Comparison of ENCODE assay signal across 16 cellular contexts in the genomic region with DNA sequence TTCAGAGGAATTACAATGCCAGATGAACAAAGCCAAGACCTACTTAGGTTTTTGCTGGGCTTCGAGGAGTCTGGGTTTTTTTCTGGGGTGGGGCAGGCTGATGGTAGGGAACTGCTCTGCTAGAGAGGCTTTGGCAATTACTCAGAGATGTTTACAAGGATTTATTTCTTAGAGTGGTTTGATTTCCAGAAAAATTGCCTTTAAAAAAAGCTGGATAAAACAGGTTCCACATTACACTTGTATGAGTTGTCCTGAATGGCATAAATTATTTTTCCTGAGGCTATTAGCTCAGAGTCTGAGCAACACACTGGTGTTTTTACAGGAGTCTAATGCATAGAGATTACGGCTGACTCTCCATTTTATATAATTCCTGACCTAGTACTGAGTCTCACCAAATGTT.
DNase-seq lines count a peak whose midpoint lies in the region; ATAC-seq and TF ChIP-seq lines count a peak whose summit lies in the region.
"Had no signal": no experiment of that assay in that cellular context is flagged by ENCODE, and none has a peak within 500 bp of the region (broad histone marks: within the 10 kb centered on the region; RNA-seq: fewer than 3 reads in every experiment).

No MANE protein-coding gene starts in this region.

- H3K9me2 ChIP-seq in PC-9 (ENCODE audit: insufficient read depth): no peaks in the 10 kb centered on the region

- peaks cover 43% of the 10 kb centered on the region for H3K4me1 ChIP-seq in PC-9 (replicated peaks; ENCODE audit: insufficient read depth)

- H3K4me3 Mint-ChIP-seq in stimulated activated effector memory CD8-positive, alpha-beta T cell treated with anti-CD3 and anti-CD28 coated beads, Interleukin-12 subunit alpha, Interleukin-12 subunit beta, amount 100 ng/mL, for 72 hours: no peak overlapping the region
- H3K4me3 Mint-ChIP-seq: activated T-cell treated with anti-CD3 and anti-CD28 coated beads, Interleukin-2, amount 50 U/mL, for 72 hours; naive thymus-derived CD8-positive, alpha-beta T cell had no signal

- DNase-seq in GM04503 (ENCODE audit: low read depth): peak; percentile 80
- DNase-seq in PC-9: peak; percentile 59 to 98
- DNase-seq in dedifferentiated amniotic fluid mesenchymal stem cell (ENCODE audit: extremely low spot score): peak; percentile 66
- peak; percentile 58 for DNase-seq in retinal pigment epithelial cell (ENCODE audit: low read depth)
- no peak for DNase-seq in activated CD4-positive, CD25-positive, alpha-beta regulatory T cell treated with anti-CD3 and anti-CD28 coated beads, Interleukin-2, amount 50 U/mL, for 72 hours
- DNase-seq in stimulated activated effector memory CD8-positive, alpha-beta T cell treated with anti-CD3 and anti-CD28 coated beads, Interleukin-12 subunit alpha, Interleukin-12 subunit beta, amount 100 ng/mL, for 72 hours (ENCODE audit: low spot score in 2 of 2): no peak
- DNase-seq in stimulated activated CD4-positive, alpha-beta T cell treated with anti-CD3 and anti-CD28 coated beads, Interleukin-12 subunit alpha, Interleukin-12 subunit beta, amount 100 ng/mL, for 4 hours: no peak
- DNase-seq in NCI-H446 treated with DMSO at 0.1 percent for 48 hours (lab: John Stamatoyannopoulos, UW): no peak
- DNase-seq: activated CD4-positive, alpha-beta T cell treated with anti-CD3 and anti-CD28 coated beads for 48 hours; activated T-cell treated with anti-CD3 and anti-CD28 coated beads, Interleukin-2, amount 50 U/mL, for 72 hours; effector CD4-positive, alpha-beta T cell; heart left ventricle; Kasumi-1; naive thymus-derived CD8-positive, alpha-beta T cell; NCI-H2081 treated with DMSO at 0.1 percent for 48 hours; NK-92 treated with Interleukin-12 subunit alpha and Interleukin-12 subunit beta, amount 100 ng/mL, for 24 hours had no signal

- H2AFZ ChIP-seq in PC-9: no peak overlapping the region

- H3K9me3 ChIP-seq in PC-9 (ENCODE audit: insufficient read depth, low read depth): peaks cover 19% of the 10 kb centered on the region

- no peaks in the 10 kb centered on the region for H3K4me1 Mint-ChIP-seq in stimulated activated effector memory CD8-positive, alpha-beta T cell treated with anti-CD3 and anti-CD28 coated beads, Interleukin-12 subunit alpha, Interleukin-12 subunit beta, amount 100 ng/mL, for 72 hours

- peak overlapping the region; percentile 67 for H3K4me2 ChIP-seq in PC-9

- no peaks in the 10 kb centered on the region for H3K27me3 ChIP-seq in PC-9 (ENCODE audit: insufficient read depth, low read depth)
- H3K27me3 ChIP-seq: heart left ventricle had no signal

- intact Hi-C loops in PC-9 (cut with micrococcal nuclease; ENCODE audit: unreplicated experiment): no loop called here

- no peaks in the 10 kb centered on the region for H4K20me1 ChIP-seq in PC-9 (ENCODE audit: insufficient read depth)

- H3K36me3 ChIP-seq in PC-9 (ENCODE audit: low read depth): no peaks in the 10 kb centered on the region
- H3K36me3 ChIP-seq: heart left ventricle had no signal

- no peak overlapping the region for H3K27ac Mint-ChIP-seq in stimulated activated effector memory CD8-positive, alpha-beta T cell treated with anti-CD3 and anti-CD28 coated beads, Interleukin-12 subunit alpha, Interleukin-12 subunit beta, amount 100 ng/mL, for 72 hours
- H3K27ac Mint-ChIP-seq: activated T-cell treated with anti-CD3 and anti-CD28 coated beads, Interleukin-2, amount 50 U/mL, for 72 hours; naive thymus-derived CD8-positive, alpha-beta T cell had no signal

- peak overlapping the region; percentile 99 for H3K27ac ChIP-seq in PC-9
- H3K27ac ChIP-seq: heart left ventricle had no signal

- ATAC-seq in stimulated activated effector memory CD8-positive, alpha-beta T cell treated with anti-CD3 and anti-CD28 coated beads, Interleukin-12 subunit alpha, Interleukin-12 subunit beta, amount 100 ng/mL, for 72 hours: no peak
- ATAC-seq: activated T-cell treated with anti-CD3 and anti-CD28 coated beads, Interleukin-2, amount 50 U/mL, for 72 hours; heart left ventricle; naive thymus-derived CD8-positive, alpha-beta T cell had no signal

- CTCF ChIA-PET in PC-9 (lab: Charles Lee): interaction anchor here (0.6 to 0.8 kb wide), 2 partner anchors 16 to 250 kb away, joined by 3 read pairs; no protein-coding TSS in a partner anchor

- H3F3A ChIP-seq in PC-9 (ENCODE audit: insufficient read depth, low read depth): peaks cover 40% of the 10 kb centered on the region

- H3K79me2 ChIP-seq in PC-9 (ENCODE audit: low read depth): no peaks in the 10 kb centered on the region

- H3K4me3 ChIP-seq in PC-9: no peak overlapping the region
- H3K4me3 ChIP-seq in retinal pigment epithelial cell (ENCODE audit: low read length): no peak overlapping the region
- H3K4me3 ChIP-seq: heart left ventricle had no signal

- peaks cover 3% of the 10 kb centered on the region for H3K9me3 Mint-ChIP-seq in stimulated activated effector memory CD8-positive, alpha-beta T cell treated with anti-CD3 and anti-CD28 coated beads, Interleukin-12 subunit alpha, Interleukin-12 subunit beta, amount 100 ng/mL, for 72 hours

- TF ChIP-seq CTCF in PC-9 (conservative IDR thresholded peaks at IDR 0.05): no peak
- TF ChIP-seq CTCF in retinal pigment epithelial cell (conservative IDR thresholded peaks at IDR 0.05; ENCODE audit: low read depth, low read length): no peak

- no TSS peak for BruUV-seq in PC-9 (replicated peaks; lab: Mats Ljungman, UMichigan)

- no peaks in the 10 kb centered on the region for H3K36me3 Mint-ChIP-seq in stimulated activated effector memory CD8-positive, alpha-beta T cell treated with anti-CD3 and anti-CD28 coated beads, Interleukin-12 subunit alpha, Interleukin-12 subunit beta, amount 100 ng/mL, for 72 hours
- H3K36me3 Mint-ChIP-seq: naive thymus-derived CD8-positive, alpha-beta T cell had no signal

- POLR2A ChIA-PET in PC-9 (lab: Charles Lee; ENCODE audit: unreplicated experiment): interaction anchor here (0.6 to 0.9 kb wide), 2 partner anchors 117 to 119 kb away, joined by 11 to 26 read pairs; a partner anchor contains a TSS

Comparison
In these comparisons a context has a peak if more than half of its experiments do, and no peak if none do; other contexts are left out.
1. DNase-seq: peak in GM04503 (single experiment), PC-9 (2 of 2), dedifferentiated amniotic fluid mesenchymal stem cell (single experiment) and retinal pigment epithelial cell (single experiment); none in activated CD4-positive, CD25-positive, alpha-beta regulatory T cell treated with anti-CD3 and anti-CD28 coated beads, Interleukin-2, amount 50 U/mL, for 72 hours (single experiment), stimulated activated effector memory CD8-positive, alpha-beta T cell treated with anti-CD3 and anti-CD28 coated beads, Interleukin-12 subunit alpha, Interleukin-12 subunit beta, amount 100 ng/mL, for 72 hours (0 of 2), stimulated activated CD4-positive, alpha-beta T cell treated with anti-CD3 and anti-CD28 coated beads, Interleukin-12 subunit alpha, Interleukin-12 subunit beta, amount 100 ng/mL, for 4 hours (single experiment) and NCI-H446 treated with DMSO at 0.1 percent for 48 hours (single experiment).